Comparison of ENCODE assay signal across 21 cellular contexts in genomic region chr17:80499961-80500665, GRCh38. TPM values are rescaled to one million over a fixed set of nuclear protein-coding genes. Genes with fewer than 3 reads are reported as not detected.
"Had no signal": no experiment of that assay in that cellular context is flagged by ENCODE, and none has a peak within 500 bp of the region (broad histone marks: within the 10 kb centered on the region; RNA-seq: fewer than 3 reads in every experiment).

No MANE protein-coding gene starts in this region.

- H3K4me3 Mint-ChIP-seq: activated B cell treated with CpG ODN at 0.5 μM for 24 hours; activated CD8-positive, alpha-beta T cell treated with anti-CD3 and anti-CD28 coated beads, Interleukin-2, amount 10 ng/mL, durations not matched to agents 7 days and 5 days; activated naive CD8-positive, alpha-beta T cell; activated T-cell treated with anti-CD3 and anti-CD28 coated beads, Interleukin-2, amount 50 U/mL, for 72 hours; stimulated activated naive B cell treated with anti-CD40 and anti-IgM and Interleukin-4, amounts not matched to agents 10 μg/mL and 1 μg/mL and 100 μg/mL, for 72 hours; T-helper 1 cell treated with Interleukin-12 subunit alpha and Interleukin-12 subunit beta and Interleukin-4 antibody, amounts not matched to agents 30 μg/mL and 1 μg/mL, for 36 hours had no signal

- DNase-seq: activated B cell treated with CpG ODN at 0.5 μM for 24 hours; activated CD4-positive, alpha-beta T cell treated with anti-CD3 and anti-CD28 coated beads for 48 hours; activated CD8-positive, alpha-beta memory T cell treated with anti-CD3 and anti-CD28 coated beads, Interleukin-2, amount 50 U/mL, for 4 hours; activated CD8-positive, alpha-beta T cell treated with anti-CD3 and anti-CD28 coated beads, Interleukin-2, amount 10 ng/mL, durations not matched to agents 7 days and 5 days; activated gamma-delta T cell; activated T-cell treated with anti-CD3 and anti-CD28 coated beads, Interleukin-2, amount 50 U/mL, for 72 hours; body of pancreas; colonic mucosa; effector CD4-positive, alpha-beta T cell; foreskin fibroblast; hypothalamus; kidney; left ventricle myocardium superior; mesenchymal stem cell; ovary; stimulated activated CD4-positive, alpha-beta T cell treated with anti-CD3 and anti-CD28 coated beads, Interleukin-4, amount 100 ng/mL, for 1 hour; stimulated activated naive B cell treated with anti-CD40 and anti-IgM and Interleukin-4, amounts not matched to agents 10 μg/mL and 1 μg/mL and 100 μg/mL, for 72 hours had no signal

- H3K27me3 ChIP-seq: body of pancreas, colonic mucosa, ovary had no signal

- H3K9me3 ChIP-seq: body of pancreas, colonic mucosa, ovary, tibial nerve had no signal

- H3K4me3 ChIP-seq: body of pancreas, colonic mucosa, ovary, tibial nerve had no signal

- H3K27ac ChIP-seq: body of pancreas, colonic mucosa, ovary, tibial nerve had no signal

- H3K36me3 Mint-ChIP-seq: activated naive CD8-positive, alpha-beta T cell; stimulated activated naive B cell treated with anti-CD40 and anti-IgM and Interleukin-4, amounts not matched to agents 10 μg/mL and 1 μg/mL and 100 μg/mL, for 72 hours had no signal

- H3K9me3 Mint-ChIP-seq: activated B cell treated with CpG ODN at 0.5 μM for 24 hours; stimulated activated naive B cell treated with anti-CD40 and anti-IgM and Interleukin-4, amounts not matched to agents 10 μg/mL and 1 μg/mL and 100 μg/mL, for 72 hours; T-helper 1 cell treated with Interleukin-12 subunit alpha and Interleukin-12 subunit beta and Interleukin-4 antibody, amounts not matched to agents 30 μg/mL and 1 μg/mL, for 36 hours had no signal

- H3K4me1 ChIP-seq: body of pancreas, colonic mucosa had no signal

- H3K36me3 ChIP-seq: colonic mucosa, ovary, tibial nerve had no signal

- H3K27ac Mint-ChIP-seq: activated B cell treated with CpG ODN at 0.5 μM for 24 hours; activated CD8-positive, alpha-beta T cell treated with anti-CD3 and anti-CD28 coated beads, Interleukin-2, amount 10 ng/mL, durations not matched to agents 7 days and 5 days; activated naive CD8-positive, alpha-beta T cell; activated T-cell treated with anti-CD3 and anti-CD28 coated beads, Interleukin-2, amount 50 U/mL, for 72 hours; stimulated activated naive B cell treated with anti-CD40 and anti-IgM and Interleukin-4, amounts not matched to agents 10 μg/mL and 1 μg/mL and 100 μg/mL, for 72 hours; T-helper 1 cell treated with Interleukin-12 subunit alpha and Interleukin-12 subunit beta and Interleukin-4 antibody, amounts not matched to agents 30 μg/mL and 1 μg/mL, for 36 hours had no signal

- ATAC-seq: activated CD8-positive, alpha-beta T cell treated with anti-CD3 and anti-CD28 coated beads, Interleukin-2, amount 10 ng/mL, durations not matched to agents 7 days and 5 days; activated T-cell treated with anti-CD3 and anti-CD28 coated beads, Interleukin-2, amount 50 U/mL, for 72 hours; body of pancreas; left ventricle myocardium superior; stimulated activated naive B cell treated with anti-CD40 and anti-IgM and Interleukin-4, amounts not matched to agents 10 μg/mL and 1 μg/mL and 100 μg/mL, for 72 hours had no signal

RNA-seq across cellular contexts. Expression of gene NPTX1, which starts 23.7 kb away (rescaled TPM):
- total RNA-seq: left ventricle myocardium superior, renal cortical epithelial cell had no signal
